ENCODE assay signal across 23 cellular contexts in genomic region chr9:129181246-129181645, GRCh38.
"Had no signal": no experiment of that assay in that cellular context is flagged by ENCODE, and none has a peak within 500 bp of the region (broad histone marks: within the 10 kb centered on the region; RNA-seq: fewer than 3 reads in every experiment).

No MANE protein-coding gene starts in this region.

- FAIRE-seq: frontal cortex, kidney had no signal

- H3K4me3 ChIP-seq: dorsolateral prefrontal cortex, lung, mucosa of descending colon, prostate gland, right atrium auricular region, smooth muscle cell, suprapubic skin, transverse colon, upper lobe of right lung, uterus had no signal

- H3K27me3 ChIP-seq: dorsolateral prefrontal cortex, right atrium auricular region, suprapubic skin, transverse colon, upper lobe of right lung, uterus had no signal

- H3K9me3 ChIP-seq: mucosa of descending colon, prostate gland, right atrium auricular region, suprapubic skin, transverse colon, upper lobe of right lung, uterus had no signal

- DNase-seq: cerebellar nuclear complex; dorsolateral prefrontal cortex; effector CD4-positive, alpha-beta T cell; kidney; mesenchymal stem cell; mucosa of descending colon; naive thymus-derived CD8-positive, alpha-beta T cell; stimulated activated CD4-positive, alpha-beta T cell treated with anti-CD3 and anti-CD28 coated beads, Interleukin-12 subunit alpha, Interleukin-12 subunit beta, amount 100 ng/mL, for 4 hours; stimulated activated CD4-positive, alpha-beta T cell treated with anti-CD3 and anti-CD28 coated beads, Interleukin-1b, Interleukin-23, amount 100 ng/mL, for 48 hours; stimulated activated CD4-positive, alpha-beta T cell treated with anti-CD3 and anti-CD28 coated beads, Interleukin-4, amount 100 ng/mL, for 1 hour; stimulated activated CD8-positive, alpha-beta memory T cell treated with anti-CD3 and anti-CD28 coated beads, Interleukin-4, amount 100 ng/mL, for 48 hours; stimulated activated naive CD4-positive, alpha-beta T cell; stimulated activated naive CD8-positive, alpha-beta T cell treated with anti-CD3 and anti-CD28 coated beads, Interleukin-15, amount 100 ng/mL, for 72 hours; transverse colon; upper lobe of right lung had no signal

- ATAC-seq: left lobe of liver; mucosa of descending colon; naive thymus-derived CD8-positive, alpha-beta T cell; stimulated activated naive CD8-positive, alpha-beta T cell treated with anti-CD3 and anti-CD28 coated beads, Interleukin-15, amount 100 ng/mL, for 72 hours; upper lobe of right lung had no signal

- H3K27ac ChIP-seq: dorsolateral prefrontal cortex, prostate gland, right atrium auricular region, suprapubic skin, upper lobe of right lung, uterus had no signal

- H3K4me2 ChIP-seq: smooth muscle cell had no signal

- H3K36me3 ChIP-seq: prostate gland, right atrium auricular region, suprapubic skin, transverse colon, upper lobe of right lung, uterus had no signal
